In the genomic region with DNA sequence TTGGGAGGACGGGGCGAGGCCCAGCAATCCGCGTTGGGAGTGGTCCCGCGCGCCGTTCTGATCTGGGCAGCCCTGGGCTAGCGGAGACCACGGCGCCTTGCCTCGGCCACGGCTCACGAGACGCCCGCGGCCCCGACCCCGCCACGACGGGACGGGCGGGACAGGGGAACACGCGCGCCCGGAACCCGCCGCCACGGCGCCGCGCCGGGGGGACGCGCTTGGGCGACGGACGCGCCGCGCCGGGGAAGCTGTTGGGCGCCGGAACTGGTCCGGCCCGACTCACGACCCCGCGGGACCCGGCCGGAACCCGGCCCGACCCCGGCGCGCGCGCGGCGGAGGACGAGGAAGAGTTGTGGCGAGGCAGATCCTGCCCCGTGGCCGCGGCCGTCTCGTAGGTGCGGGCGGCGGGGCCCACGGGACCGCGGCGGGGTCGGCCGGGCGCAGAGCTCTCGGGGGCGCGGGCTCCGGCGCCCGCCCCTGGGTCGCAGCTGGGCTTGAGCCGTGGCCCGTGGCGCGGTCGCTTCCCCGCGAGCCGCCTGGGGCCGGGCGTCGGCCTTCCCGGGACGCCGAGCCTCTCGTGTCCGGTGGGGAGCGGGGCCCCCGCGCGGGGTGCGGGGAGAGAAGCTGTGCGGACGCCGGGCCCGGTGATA, we compare ENCODE assay signal across 8 cellular contexts. TPM values are rescaled to one million over a fixed set of nuclear protein-coding genes. Genes with fewer than 3 reads are reported as not detected.
DNase-seq lines count a peak whose midpoint lies in the region; ATAC-seq and TF ChIP-seq lines count a peak whose summit lies in the region.

A gene (plus strand): TSS at position 251 of the 650 bp plus-strand sequence. CDS start 6,830 bp downstream, outside the sequence.

- H3K27ac ChIP-seq in C4-2B = peak within 1 kb of the TSS; percentile 78

- H3K4me1 Mint-ChIP-seq in activated CD8-positive, alpha-beta T cell treated with anti-CD3 and anti-CD28 coated beads for 36 hours (ENCODE audit: low read depth) = peaks cover 40% of the 10 kb centered on the region

- peaks cover 20% of the 10 kb centered on the region for H3K36me3 Mint-ChIP-seq in activated CD8-positive, alpha-beta T cell treated with anti-CD3 and anti-CD28 coated beads for 36 hours (ENCODE audit: low read depth)

- POLR2A ChIA-PET in activated CD8-positive, alpha-beta T cell treated with anti-CD3 and anti-CD28 coated beads for 36 hours (lab: Charles Lee) = interaction anchor here (0.7 to 1.8 kb wide), 9 partner anchors 10 to 336 kb away, joined by 3 to 12 read pairs (median 4); no protein-coding TSS in a partner anchor

- H3K27ac Mint-ChIP-seq in activated CD8-positive, alpha-beta T cell treated with anti-CD3 and anti-CD28 coated beads for 36 hours = peak within 1 kb of the TSS; percentile 96

- CTCF ChIA-PET in activated CD8-positive, alpha-beta T cell treated with anti-CD3 and anti-CD28 coated beads for 36 hours (lab: Charles Lee) = interaction anchor here (1.0 to 1.7 kb wide), 3 partner anchors 73 to 146 kb away, joined by 4 to 5 read pairs (median 4); a partner anchor contains a TSS

- TF ChIP-seq CTCF in C4-2B (conservative IDR thresholded peaks at IDR 0.05) = no peak
- no peak for TF ChIP-seq CTCF in activated CD8-positive, alpha-beta T cell treated with anti-CD3 and anti-CD28 coated beads for 36 hours (IDR thresholded peaks at IDR 0.05)

- ATAC-seq in GM19397 (IDR thresholded peaks at IDR 0.05; ENCODE audit: unreplicated experiment) (peak; percentile 64), HG03520 (IDR thresholded peaks at IDR 0.05; ENCODE audit: unreplicated experiment) (no peak)
- ATAC-seq in activated CD8-positive, alpha-beta T cell treated with anti-CD3 and anti-CD28 coated beads for 36 hours = peak; percentile 33

- H3K4me3 Mint-ChIP-seq in activated CD8-positive, alpha-beta T cell treated with anti-CD3 and anti-CD28 coated beads for 36 hours = peak within 1 kb of the TSS; percentile 85

- intact Hi-C loops in activated CD8-positive, alpha-beta T cell treated with anti-CD3 and anti-CD28 coated beads for 36 hours (cut with micrococcal nuclease) = loop anchor here (10.0 kb wide), 2 partner anchors 69 to 149 kb away; no protein-coding TSS in a partner anchor

- H3K27me3 Mint-ChIP-seq in activated CD8-positive, alpha-beta T cell treated with anti-CD3 and anti-CD28 coated beads for 36 hours = peaks cover 2% of the 10 kb centered on the region

- DNase-seq in NCI-H1092 treated with DMSO at 0.1 percent for 48 hours (lab: John Stamatoyannopoulos, UW) (peak; percentile 19), medulla oblongata (ENCODE audit: extremely low spot score) (peak; percentile 35)
- DNase-seq in activated CD8-positive, alpha-beta T cell treated with anti-CD3 and anti-CD28 coated beads for 36 hours = peak; percentile 64
- DNase-seq in effector CD8-positive, alpha-beta T cell (lab: John Stamatoyannopoulos, UW) = peak; percentile 35
- peak; percentile 38 to 63 (median 45) for DNase-seq in stimulated activated CD4-positive, alpha-beta T cell treated with anti-CD3 and anti-CD28 coated beads, TNF-alpha, amount 100 ng/mL, for 4 hours (ENCODE audit: low read depth in 3 of 3)

- no peaks in the 10 kb centered on the region for H3K9me3 Mint-ChIP-seq in activated CD8-positive, alpha-beta T cell treated with anti-CD3 and anti-CD28 coated beads for 36 hours

RNA-seq across cellular contexts. Expression of the gene that starts here (rescaled TPM):
- total RNA-seq in activated CD8-positive, alpha-beta T cell treated with anti-CD3 and anti-CD28 coated beads for 36 hours = 10 to 100 TPM; 44.6 to 45.9 TPM
